ENCODE assay signal across 28 cellular contexts in genomic region chr14:85542623-85543022, GRCh38. TPM values are rescaled to one million over a fixed set of nuclear protein-coding genes. Genes with fewer than 3 reads are reported as not detected.
"Had no signal": no experiment of that assay in that cellular context is flagged by ENCODE, and none has a peak within 500 bp of the region (broad histone marks: within the 10 kb centered on the region; RNA-seq: fewer than 3 reads in every experiment).

No MANE protein-coding gene starts in this region.

- H3K4me2 ChIP-seq: SK-N-SH had no signal

- H3K27me3 ChIP-seq: body of pancreas, Peyer's patch, SJSA1 had no signal

- DNase-seq: activated CD4-positive, alpha-beta T cell treated with anti-CD3 and anti-CD28 coated beads, Interleukin-2, amount 10 ng/mL, durations not matched to agents 24 days and 14 days; activated CD4-positive, alpha-beta T cell treated with anti-CD3 and anti-CD28 coated beads, Interleukin-2, amount 50 U/mL, for 4 hours; activated CD8-positive, alpha-beta T cell treated with anti-CD3 and anti-CD28 coated beads for 36 hours; activated gamma-delta T cell; activated naive CD4-positive, alpha-beta T cell treated with Interleukin-2 at 50 U/mL for 16 hours; activated naive CD8-positive, alpha-beta T cell treated with anti-CD3 and anti-CD28 coated beads, Interleukin-2, amount 10 ng/mL, durations not matched to agents 7 days and 5 days; activated T-cell treated with anti-CD3 and anti-CD28 coated beads, Interleukin-2, amount 50 U/mL, for 24 hours; body of pancreas; IMR-90; Karpas-422; NCI-H1105; NCI-H1436; NCI-H1694; NCI-H1930; NCI-H2081 treated with DMSO at 0.1 percent for 48 hours; NCI-H345; NCI-H524 treated with DMSO at 0.1 percent for 48 hours; PC-3; Peyer's patch; RPMI8226; SHP77 treated with DMSO at 0.1 percent for 48 hours; SK-N-SH had no signal

- FAIRE-seq: astrocyte, K562, TTC549 had no signal

- H3K36me3 ChIP-seq: Peyer's patch had no signal

- H3K9ac ChIP-seq: SK-N-SH had no signal

- H3K4me1 ChIP-seq: Peyer's patch had no signal

- H3K4me3 ChIP-seq: body of pancreas, K562, Peyer's patch, SJSA1 had no signal

- H3K27ac ChIP-seq: Peyer's patch, SJSA1 had no signal

- H3K9me3 ChIP-seq: body of pancreas, Peyer's patch, SJSA1, SK-N-SH had no signal

RNA-seq across cellular contexts. Expression of gene FLRT2, which starts 12.7 kb away (rescaled TPM):
- total RNA-seq: activated CD4-positive, alpha-beta T cell treated with anti-CD3 and anti-CD28 coated beads, Interleukin-2, amount 10 ng/mL, durations not matched to agents 24 days and 14 days; activated CD8-positive, alpha-beta memory T cell treated with anti-CD3 and anti-CD28 coated beads for 36 hours; activated CD8-positive, alpha-beta T cell treated with anti-CD3 and anti-CD28 coated beads for 36 hours; activated naive CD8-positive, alpha-beta T cell treated with anti-CD3 and anti-CD28 coated beads, Interleukin-2, amount 10 ng/mL, durations not matched to agents 7 days and 5 days; activated T-helper 2 cell treated with anti-CD3 and anti-CD28 coated beads, Interferon-gamma antibody, Interleukin-2, Interleukin-4, amounts not matched to agents 10 μg/mL and 5 μg/mL and 100 μg/mL, durations not matched to agents 14 hours and 24 hours and 36 hours had no signal
- polyA plus RNA-seq: K562 had no signal
